20 cellular contexts compared by ENCODE assay signal in genomic region chr17:44610871-44611270, GRCh38. TPM values are rescaled to one million over a fixed set of nuclear protein-coding genes. Genes with fewer than 3 reads are reported as not detected.
DNase-seq lines count a peak whose midpoint lies in the region; ATAC-seq and TF ChIP-seq lines count a peak whose summit lies in the region.
"Had no signal": no experiment of that assay in that cellular context is flagged by ENCODE, and none has a peak within 500 bp of the region (broad histone marks: within the 10 kb centered on the region; RNA-seq: fewer than 3 reads in every experiment).

No MANE protein-coding gene starts in this region.

- CTCF ChIA-PET in MCF 10A (lab: Yijun Ruan, JAX), result no interaction called here
- CTCF ChIA-PET in activated CD8-positive, alpha-beta T cell treated with anti-CD3 and anti-CD28 coated beads, Interleukin-2, amount 10 ng/mL, durations not matched to agents 7 days and 5 days (lab: Charles Lee), result interaction anchor here (1.1 kb wide), 1 partner anchor 87 kb away, joined by 3 read pairs; no protein-coding TSS in a partner anchor

- peak; percentile 24 for DNase-seq in MCF 10A (ENCODE audit: unreplicated experiment)
- no peak for DNase-seq in breast epithelium (ENCODE audit: low spot score in 2 of 2)
- peak; percentile 47 for DNase-seq in SKM-1 (lab: John Stamatoyannopoulos, UW; ENCODE audit: unreplicated experiment)
- peak; percentile 64 for DNase-seq in fibroblast of the aortic adventitia (ENCODE audit: low read depth)
- no peak for DNase-seq in activated CD8-positive, alpha-beta T cell treated with anti-CD3 and anti-CD28 coated beads, Interleukin-2, amount 10 ng/mL, durations not matched to agents 7 days and 5 days
- DNase-seq in stimulated activated naive B cell treated with anti-CD40 and anti-IgM and Interleukin-4, amounts not matched to agents 10 μg/mL and 1 μg/mL and 100 μg/mL, for 72 hours, result no peak
- DNase-seq: activated CD8-positive, alpha-beta T cell treated with anti-CD3 and anti-CD28 coated beads for 36 hours; foreskin keratinocyte; NCI-H1105 treated with DMSO at 0.1 percent for 48 hours; NCI-H2171 treated with DMSO at 0.1 percent for 48 hours had no signal

- no peaks in the 10 kb centered on the region for H3K27me3 Mint-ChIP-seq in MCF 10A (ENCODE audit: insufficient read depth, unreplicated experiment)
- peaks cover 3% of the 10 kb centered on the region for H3K27me3 Mint-ChIP-seq in activated CD8-positive, alpha-beta T cell treated with anti-CD3 and anti-CD28 coated beads, Interleukin-2, amount 10 ng/mL, durations not matched to agents 7 days and 5 days (ENCODE audit: low read depth)
- peaks cover 23 to 28% of the 10 kb centered on the region in 2 donors for H3K27me3 Mint-ChIP-seq in stimulated activated naive B cell treated with anti-CD40 and anti-IgM and Interleukin-4, amounts not matched to agents 10 μg/mL and 1 μg/mL and 100 μg/mL, for 72 hours

- H3K4me3 ChIP-seq in breast epithelium (no peak overlapping the region), fibroblast of the aortic adventitia (ENCODE audit: low read depth, low read length) (no peak overlapping the region)
- H3K4me3 ChIP-seq: A549, GM23338, SJSA1, suprapubic skin had no signal

- H3K4me3 Mint-ChIP-seq in MCF 10A (ENCODE audit: unreplicated experiment), result no peak overlapping the region
- H3K4me3 Mint-ChIP-seq in activated CD8-positive, alpha-beta T cell treated with anti-CD3 and anti-CD28 coated beads, Interleukin-2, amount 10 ng/mL, durations not matched to agents 7 days and 5 days, result no peak overlapping the region
- H3K4me3 Mint-ChIP-seq in stimulated activated naive B cell treated with anti-CD40 and anti-IgM and Interleukin-4, amounts not matched to agents 10 μg/mL and 1 μg/mL and 100 μg/mL, for 72 hours, result no peak overlapping the region
- H3K4me3 Mint-ChIP-seq: activated CD8-positive, alpha-beta T cell treated with anti-CD3 and anti-CD28 coated beads for 36 hours; activated T-helper 17 cell treated with anti-CD3 and anti-CD28 coated beads, Interleukin-2, amount 50 U/mL, for 72 hours; dendritic cell treated with granulocyte-macrophage colony-stimulating factor and Interleukin-4, amounts not matched to agents 40 ng/mL and 50 ng/mL, for 4 days; GM23338; neural crest cell had no signal

- no peaks in the 10 kb centered on the region for H3K9me3 Mint-ChIP-seq in MCF 10A (ENCODE audit: unreplicated experiment)
- no peaks in the 10 kb centered on the region for H3K9me3 Mint-ChIP-seq in activated CD8-positive, alpha-beta T cell treated with anti-CD3 and anti-CD28 coated beads, Interleukin-2, amount 10 ng/mL, durations not matched to agents 7 days and 5 days (ENCODE audit: insufficient read depth)
- no peaks in the 10 kb centered on the region for H3K9me3 Mint-ChIP-seq in stimulated activated naive B cell treated with anti-CD40 and anti-IgM and Interleukin-4, amounts not matched to agents 10 μg/mL and 1 μg/mL and 100 μg/mL, for 72 hours
- H3K9me3 Mint-ChIP-seq: activated CD8-positive, alpha-beta T cell treated with anti-CD3 and anti-CD28 coated beads for 36 hours; activated T-helper 17 cell treated with anti-CD3 and anti-CD28 coated beads, Interleukin-2, amount 50 U/mL, for 72 hours; dendritic cell treated with granulocyte-macrophage colony-stimulating factor and Interleukin-4, amounts not matched to agents 40 ng/mL and 50 ng/mL, for 4 days; GM23338; neural crest cell had no signal

- POLR2A ChIA-PET in MCF 10A (lab: Yijun Ruan, JAX), result interaction anchor here (0.7 to 1.2 kb wide), 4 partner anchors 9 to 1085 kb away, joined by 3 to 4 read pairs (median 4); no protein-coding TSS in a partner anchor
- POLR2A ChIA-PET in activated CD8-positive, alpha-beta T cell treated with anti-CD3 and anti-CD28 coated beads, Interleukin-2, amount 10 ng/mL, durations not matched to agents 7 days and 5 days (lab: Charles Lee), result no interaction called here

- no peaks in the 10 kb centered on the region for H3K36me3 ChIP-seq in breast epithelium
- H3K36me3 ChIP-seq: SJSA1, suprapubic skin had no signal

- no peak overlapping the region for H3K27ac ChIP-seq in breast epithelium
- H3K27ac ChIP-seq: A549, foreskin keratinocyte, SJSA1, suprapubic skin had no signal

- no peaks in the 10 kb centered on the region for H3K4me1 Mint-ChIP-seq in MCF 10A (ENCODE audit: insufficient read depth, unreplicated experiment)
- H3K4me1 Mint-ChIP-seq in activated CD8-positive, alpha-beta T cell treated with anti-CD3 and anti-CD28 coated beads, Interleukin-2, amount 10 ng/mL, durations not matched to agents 7 days and 5 days (ENCODE audit: low read depth), result no peaks in the 10 kb centered on the region
- peaks cover 7 to 10% of the 10 kb centered on the region in 2 donors for H3K4me1 Mint-ChIP-seq in stimulated activated naive B cell treated with anti-CD40 and anti-IgM and Interleukin-4, amounts not matched to agents 10 μg/mL and 1 μg/mL and 100 μg/mL, for 72 hours
- H3K4me1 Mint-ChIP-seq: activated T-helper 17 cell treated with anti-CD3 and anti-CD28 coated beads, Interleukin-2, amount 50 U/mL, for 72 hours had no signal

- H3K36me3 Mint-ChIP-seq in MCF 10A (ENCODE audit: insufficient read depth, unreplicated experiment), result no peaks in the 10 kb centered on the region
- no peaks in the 10 kb centered on the region for H3K36me3 Mint-ChIP-seq in activated CD8-positive, alpha-beta T cell treated with anti-CD3 and anti-CD28 coated beads, Interleukin-2, amount 10 ng/mL, durations not matched to agents 7 days and 5 days (ENCODE audit: low read depth)
- no peaks in the 10 kb centered on the region for H3K36me3 Mint-ChIP-seq in stimulated activated naive B cell treated with anti-CD40 and anti-IgM and Interleukin-4, amounts not matched to agents 10 μg/mL and 1 μg/mL and 100 μg/mL, for 72 hours

- TF ChIP-seq POLR2A in breast epithelium (IDR thresholded peaks at IDR 0.05), result no peak

- TF ChIP-seq CTCF in MCF 10A (IDR thresholded peaks at IDR 0.05; ENCODE audit: unreplicated experiment) (no peak), breast epithelium (IDR thresholded peaks at IDR 0.05) (no peak), fibroblast of the aortic adventitia (IDR thresholded peaks at IDR 0.05; ENCODE audit: insufficient read depth, low read length) (no peak)

- H3K27me3 ChIP-seq in breast epithelium, result no peaks in the 10 kb centered on the region
- H3K27me3 ChIP-seq: SJSA1 had no signal

- BruUV-seq in MCF 10A (replicated peaks; lab: Mats Ljungman, UMichigan), result no TSS peak

- H3K9me3 ChIP-seq in breast epithelium, result no peaks in the 10 kb centered on the region
- H3K9me3 ChIP-seq: A549, SJSA1, suprapubic skin had no signal

- no peak overlapping the region for H3K27ac Mint-ChIP-seq in MCF 10A (ENCODE audit: low read depth, unreplicated experiment)
- H3K27ac Mint-ChIP-seq in activated CD8-positive, alpha-beta T cell treated with anti-CD3 and anti-CD28 coated beads, Interleukin-2, amount 10 ng/mL, durations not matched to agents 7 days and 5 days, result no peak overlapping the region
- H3K27ac Mint-ChIP-seq in stimulated activated naive B cell treated with anti-CD40 and anti-IgM and Interleukin-4, amounts not matched to agents 10 μg/mL and 1 μg/mL and 100 μg/mL, for 72 hours, result no peak overlapping the region
- H3K27ac Mint-ChIP-seq: activated CD8-positive, alpha-beta T cell treated with anti-CD3 and anti-CD28 coated beads for 36 hours; activated T-helper 17 cell treated with anti-CD3 and anti-CD28 coated beads, Interleukin-2, amount 50 U/mL, for 72 hours; dendritic cell treated with granulocyte-macrophage colony-stimulating factor and Interleukin-4, amounts not matched to agents 40 ng/mL and 50 ng/mL, for 4 days; GM23338 had no signal

- ATAC-seq in activated CD8-positive, alpha-beta T cell treated with anti-CD3 and anti-CD28 coated beads, Interleukin-2, amount 10 ng/mL, durations not matched to agents 7 days and 5 days, result no peak
- ATAC-seq in GM21526 (IDR thresholded peaks at IDR 0.05; ENCODE audit: low FRiP score, unreplicated experiment), result no peak
- ATAC-seq in HG02870 (IDR thresholded peaks at IDR 0.05; ENCODE audit: unreplicated experiment), result no peak
- no peak for ATAC-seq in stimulated activated naive B cell treated with anti-CD40 and anti-IgM and Interleukin-4, amounts not matched to agents 10 μg/mL and 1 μg/mL and 100 μg/mL, for 72 hours (replicated peaks)
- ATAC-seq: activated CD8-positive, alpha-beta T cell treated with anti-CD3 and anti-CD28 coated beads for 36 hours; activated T-helper 17 cell treated with anti-CD3 and anti-CD28 coated beads, Interleukin-2, amount 50 U/mL, for 72 hours; foreskin keratinocyte; GM23338 had no signal

- no peaks in the 10 kb centered on the region for H3K4me1 ChIP-seq in breast epithelium
- H3K4me1 ChIP-seq: foreskin keratinocyte, suprapubic skin had no signal

- intact Hi-C loops in MCF 10A (cut with micrococcal nuclease) (no loop called here), breast epithelium (cut with DNase I; ENCODE audit: low total_unique reads) (no loop called here)

RNA-seq across cellular contexts. Expression of gene MEIOC, which starts 45.4 kb away (rescaled TPM):
- not detected in 2 replicates for total RNA-seq in MCF 10A (2022)
- under 1 TPM in 1 of 3 donors, not detected in 2; under 0.01 TPM for total RNA-seq in breast epithelium
- total RNA-seq in fibroblast of the aortic adventitia (ENCODE audit: low replicate concordance), result 0.18 TPM in 1 of 2 replicates, not detected in the other
- total RNA-seq in activated CD8-positive, alpha-beta T cell treated with anti-CD3 and anti-CD28 coated beads, Interleukin-2, amount 10 ng/mL, durations not matched to agents 7 days and 5 days, result under 1 TPM; 0.16 to 0.26 TPM
- total RNA-seq: aorta, suprapubic skin had no signal

RNA-seq across cellular contexts. Expression of gene FZD2, which starts 53.6 kb away (rescaled TPM):
- total RNA-seq in MCF 10A (2022) (6.8 and 10.1 TPM in 2 replicates), breast epithelium (1 to 10 TPM; 1.9 to 3.6 (median 3.0) TPM), fibroblast of the aortic adventitia (ENCODE audit: low replicate concordance) (1.8 and 16.4 TPM in 2 replicates)
- under 1 TPM; 0.26 to 0.29 TPM for total RNA-seq in activated CD8-positive, alpha-beta T cell treated with anti-CD3 and anti-CD28 coated beads, Interleukin-2, amount 10 ng/mL, durations not matched to agents 7 days and 5 days
- total RNA-seq: activated T-helper 17 cell treated with anti-CD3 and anti-CD28 coated beads, Interleukin-2, amount 50 U/mL, for 72 hours had no signal

Comparison
In these comparisons a context has a peak if more than half of its experiments do, and no peak if none do; other contexts are left out.
1. DNase-seq: peak in MCF 10A (single experiment), SKM-1 (single experiment) and fibroblast of the aortic adventitia (single experiment); none in breast epithelium (0 of 2), activated CD8-positive, alpha-beta T cell treated with anti-CD3 and anti-CD28 coated beads, Interleukin-2, amount 10 ng/mL, durations not matched to agents 7 days and 5 days (single experiment) and stimulated activated naive B cell treated with anti-CD40 and anti-IgM and Interleukin-4, amounts not matched to agents 10 μg/mL and 1 μg/mL and 100 μg/mL, for 72 hours (single experiment).